ENCODE assay signal across 1 cellular context in the genomic region with DNA sequence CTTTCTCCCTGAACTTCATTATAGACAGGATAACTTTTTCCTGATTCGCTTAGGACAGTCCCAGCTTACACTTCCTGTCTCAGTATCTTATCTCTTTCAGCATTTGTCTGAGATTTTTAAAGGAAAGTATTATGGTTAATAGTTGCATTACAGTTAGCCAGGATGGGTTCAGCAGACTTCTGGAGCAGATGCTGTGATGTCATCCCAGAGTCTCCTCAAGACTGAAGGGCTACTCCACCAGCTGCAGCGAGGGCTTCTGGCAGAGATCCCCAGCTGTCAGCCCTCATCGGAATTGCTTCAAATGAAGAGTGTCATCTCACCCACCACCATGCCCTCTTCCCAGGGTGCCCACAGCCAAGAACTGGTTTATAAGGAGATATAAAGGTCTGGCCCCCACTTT.
TF ChIP-seq lines count a peak whose summit lies in the region.

No MANE protein-coding gene starts in this region.

TF ChIP-seq in SK-N-SH treated with all-trans-retinoic acid at 6 μM for 48 hours, 23 proteins besides CTCF, POLR2A, EP300 and RAD21 (continued from another document):
- TF ChIP-seq, protein P1, sequence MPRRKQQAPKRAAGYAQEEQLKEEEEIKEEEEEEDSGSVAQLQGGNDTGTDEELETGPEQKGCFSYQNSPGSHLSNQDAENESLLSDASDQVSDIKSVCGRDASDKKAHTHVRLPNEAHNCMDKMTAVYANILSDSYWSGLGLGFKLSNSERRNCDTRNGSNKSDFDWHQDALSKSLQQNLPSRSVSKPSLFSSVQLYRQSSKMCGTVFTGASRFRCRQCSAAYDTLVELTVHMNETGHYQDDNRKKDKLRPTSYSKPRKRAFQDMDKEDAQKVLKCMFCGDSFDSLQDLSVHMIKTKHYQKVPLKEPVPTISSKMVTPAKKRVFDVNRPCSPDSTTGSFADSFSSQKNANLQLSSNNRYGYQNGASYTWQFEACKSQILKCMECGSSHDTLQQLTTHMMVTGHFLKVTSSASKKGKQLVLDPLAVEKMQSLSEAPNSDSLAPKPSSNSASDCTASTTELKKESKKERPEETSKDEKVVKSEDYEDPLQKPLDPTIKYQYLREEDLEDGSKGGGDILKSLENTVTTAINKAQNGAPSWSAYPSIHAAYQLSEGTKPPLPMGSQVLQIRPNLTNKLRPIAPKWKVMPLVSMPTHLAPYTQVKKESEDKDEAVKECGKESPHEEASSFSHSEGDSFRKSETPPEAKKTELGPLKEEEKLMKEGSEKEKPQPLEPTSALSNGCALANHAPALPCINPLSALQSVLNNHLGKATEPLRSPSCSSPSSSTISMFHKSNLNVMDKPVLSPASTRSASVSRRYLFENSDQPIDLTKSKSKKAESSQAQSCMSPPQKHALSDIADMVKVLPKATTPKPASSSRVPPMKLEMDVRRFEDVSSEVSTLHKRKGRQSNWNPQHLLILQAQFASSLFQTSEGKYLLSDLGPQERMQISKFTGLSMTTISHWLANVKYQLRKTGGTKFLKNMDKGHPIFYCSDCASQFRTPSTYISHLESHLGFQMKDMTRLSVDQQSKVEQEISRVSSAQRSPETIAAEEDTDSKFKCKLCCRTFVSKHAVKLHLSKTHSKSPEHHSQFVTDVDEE (CRISPR knock-in tag; IDR thresholded peaks at IDR 0.05) = no peak
- no peak for TF ChIP-seq TCF4 (CRISPR knock-in tag; IDR thresholded peaks at IDR 0.05; ENCODE audit: borderline replicate concordance)
- TF ChIP-seq, protein P2, sequence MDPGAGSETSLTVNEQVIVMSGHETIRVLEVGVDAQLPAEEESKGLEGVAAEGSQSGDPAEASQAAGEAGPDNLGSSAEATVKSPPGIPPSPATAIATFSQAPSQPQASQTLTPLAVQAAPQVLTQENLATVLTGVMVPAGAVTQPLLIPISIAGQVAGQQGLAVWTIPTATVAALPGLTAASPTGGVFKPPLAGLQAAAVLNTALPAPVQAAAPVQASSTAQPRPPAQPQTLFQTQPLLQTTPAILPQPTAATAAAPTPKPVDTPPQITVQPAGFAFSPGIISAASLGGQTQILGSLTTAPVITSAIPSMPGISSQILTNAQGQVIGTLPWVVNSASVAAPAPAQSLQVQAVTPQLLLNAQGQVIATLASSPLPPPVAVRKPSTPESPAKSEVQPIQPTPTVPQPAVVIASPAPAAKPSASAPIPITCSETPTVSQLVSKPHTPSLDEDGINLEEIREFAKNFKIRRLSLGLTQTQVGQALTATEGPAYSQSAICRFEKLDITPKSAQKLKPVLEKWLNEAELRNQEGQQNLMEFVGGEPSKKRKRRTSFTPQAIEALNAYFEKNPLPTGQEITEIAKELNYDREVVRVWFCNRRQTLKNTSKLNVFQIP (CRISPR knock-in tag; IDR thresholded peaks at IDR 0.05; ENCODE audit: borderline replicate concordance, low read depth) = no peak
